Comparison of ENCODE assay signal across 1 cellular context in the genomic region with DNA sequence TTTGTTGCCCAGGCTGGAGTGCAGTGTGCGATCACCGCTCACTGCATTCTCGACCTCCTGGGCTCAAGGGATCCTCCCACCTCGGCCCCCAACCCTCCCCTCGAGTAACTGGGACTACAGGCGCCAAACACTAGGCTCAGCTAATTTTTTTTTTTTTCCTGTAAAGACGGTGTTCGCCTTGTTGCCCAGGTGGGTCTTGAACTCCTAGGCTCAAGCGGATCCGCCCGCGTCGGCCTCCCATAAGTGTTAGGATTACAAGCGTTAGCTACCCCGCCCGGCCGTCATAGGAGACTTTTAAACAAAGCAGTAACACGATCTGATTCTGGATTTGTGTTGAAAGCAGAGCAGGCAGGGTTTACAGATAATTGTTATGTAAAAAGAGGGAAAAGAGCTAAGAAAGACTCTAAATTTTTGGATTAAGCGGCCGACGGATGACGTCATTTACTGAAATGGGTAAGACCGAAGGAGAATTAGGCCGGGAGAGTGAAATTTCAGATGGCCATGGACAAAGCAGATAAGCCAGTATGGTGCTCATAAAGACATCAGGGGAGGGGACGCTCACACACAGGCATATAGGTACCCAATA.
TF ChIP-seq lines count a peak whose summit lies in the region.

No MANE protein-coding gene starts in this region.

TF ChIP-seq in K562, 482 proteins besides CTCF, POLR2A, EP300 and RAD21 (continued from another document and continues in another):
- TF ChIP-seq, protein P1, sequence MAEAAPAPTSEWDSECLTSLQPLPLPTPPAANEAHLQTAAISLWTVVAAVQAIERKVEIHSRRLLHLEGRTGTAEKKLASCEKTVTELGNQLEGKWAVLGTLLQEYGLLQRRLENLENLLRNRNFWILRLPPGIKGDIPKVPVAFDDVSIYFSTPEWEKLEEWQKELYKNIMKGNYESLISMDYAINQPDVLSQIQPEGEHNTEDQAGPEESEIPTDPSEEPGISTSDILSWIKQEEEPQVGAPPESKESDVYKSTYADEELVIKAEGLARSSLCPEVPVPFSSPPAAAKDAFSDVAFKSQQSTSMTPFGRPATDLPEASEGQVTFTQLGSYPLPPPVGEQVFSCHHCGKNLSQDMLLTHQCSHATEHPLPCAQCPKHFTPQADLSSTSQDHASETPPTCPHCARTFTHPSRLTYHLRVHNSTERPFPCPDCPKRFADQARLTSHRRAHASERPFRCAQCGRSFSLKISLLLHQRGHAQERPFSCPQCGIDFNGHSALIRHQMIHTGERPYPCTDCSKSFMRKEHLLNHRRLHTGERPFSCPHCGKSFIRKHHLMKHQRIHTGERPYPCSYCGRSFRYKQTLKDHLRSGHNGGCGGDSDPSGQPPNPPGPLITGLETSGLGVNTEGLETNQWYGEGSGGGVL (CRISPR knock-in tag; IDR thresholded peaks at IDR 0.05), result no peak
- TF ChIP-seq PKNOX1 (IDR thresholded peaks at IDR 0.05), result no peak
- TF ChIP-seq ZKSCAN3 (CRISPR knock-in tag; IDR thresholded peaks at IDR 0.05), result no peak
- TF ChIP-seq E2F3 (CRISPR knock-in tag; IDR thresholded peaks at IDR 0.05), result no peak
- TF ChIP-seq ZKSCAN1 (IDR thresholded peaks at IDR 0.05; ENCODE audit: low read depth, low read length), result no peak
- TF ChIP-seq TOE1 (IDR thresholded peaks at IDR 0.05; ENCODE audit: borderline replicate concordance), result no peak
- TF ChIP-seq TOE1 (CRISPR knock-in tag; IDR thresholded peaks at IDR 0.05; ENCODE audit: borderline replicate concordance, low read depth), result no peak
- TF ChIP-seq TBL1XR1 (IDR thresholded peaks at IDR 0.05; ENCODE audit: low read length in 2 of 2), result 0 out of 4 replicates have a peak, but pooled peaks of 1 of the 2 experiments have one; percentile 45
- TF ChIP-seq ZNF184 (CRISPR knock-in tag; IDR thresholded peaks at IDR 0.05), result no peak
- no peak for TF ChIP-seq ZEB2 (IDR thresholded peaks at IDR 0.05)
- 0 out of 2 replicates have a peak, but pooled peaks have one; percentile 8 for TF ChIP-seq MAFK (IDR thresholded peaks at IDR 0.05; ENCODE audit: low read length)
- TF ChIP-seq KDM1A (IDR thresholded peaks at IDR 0.05), result peak; percentile 28 to 48; a peak in 1 of 4 replicates
- TF ChIP-seq ZNF785 (CRISPR knock-in tag; IDR thresholded peaks at IDR 0.05), result no peak
- TF ChIP-seq PHF20 (IDR thresholded peaks at IDR 0.05; ENCODE audit: partially characterized antibody), result no peak
- TF ChIP-seq TGIF2 (CRISPR knock-in tag; IDR thresholded peaks at IDR 0.05), result no peak
- no peak for TF ChIP-seq KAT7 (CRISPR knock-in tag; IDR thresholded peaks at IDR 0.05; ENCODE audit: borderline replicate concordance)
- TF ChIP-seq, protein P2, sequence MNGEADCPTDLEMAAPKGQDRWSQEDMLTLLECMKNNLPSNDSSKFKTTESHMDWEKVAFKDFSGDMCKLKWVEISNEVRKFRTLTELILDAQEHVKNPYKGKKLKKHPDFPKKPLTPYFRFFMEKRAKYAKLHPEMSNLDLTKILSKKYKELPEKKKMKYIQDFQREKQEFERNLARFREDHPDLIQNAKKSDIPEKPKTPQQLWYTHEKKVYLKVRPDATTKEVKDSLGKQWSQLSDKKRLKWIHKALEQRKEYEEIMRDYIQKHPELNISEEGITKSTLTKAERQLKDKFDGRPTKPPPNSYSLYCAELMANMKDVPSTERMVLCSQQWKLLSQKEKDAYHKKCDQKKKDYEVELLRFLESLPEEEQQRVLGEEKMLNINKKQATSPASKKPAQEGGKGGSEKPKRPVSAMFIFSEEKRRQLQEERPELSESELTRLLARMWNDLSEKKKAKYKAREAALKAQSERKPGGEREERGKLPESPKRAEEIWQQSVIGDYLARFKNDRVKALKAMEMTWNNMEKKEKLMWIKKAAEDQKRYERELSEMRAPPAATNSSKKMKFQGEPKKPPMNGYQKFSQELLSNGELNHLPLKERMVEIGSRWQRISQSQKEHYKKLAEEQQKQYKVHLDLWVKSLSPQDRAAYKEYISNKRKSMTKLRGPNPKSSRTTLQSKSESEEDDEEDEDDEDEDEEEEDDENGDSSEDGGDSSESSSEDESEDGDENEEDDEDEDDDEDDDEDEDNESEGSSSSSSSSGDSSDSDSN (IDR thresholded peaks at IDR 0.05; ENCODE audit: borderline replicate concordance in 1 of 2, low read depth in 2 of 2, low read length in 2 of 2), result no peak
- no peak for TF ChIP-seq SNRNP70 (optimal IDR thresholded peaks at IDR 0.05; ENCODE audit: low read depth, low read length)
- TF ChIP-seq, protein P3, sequence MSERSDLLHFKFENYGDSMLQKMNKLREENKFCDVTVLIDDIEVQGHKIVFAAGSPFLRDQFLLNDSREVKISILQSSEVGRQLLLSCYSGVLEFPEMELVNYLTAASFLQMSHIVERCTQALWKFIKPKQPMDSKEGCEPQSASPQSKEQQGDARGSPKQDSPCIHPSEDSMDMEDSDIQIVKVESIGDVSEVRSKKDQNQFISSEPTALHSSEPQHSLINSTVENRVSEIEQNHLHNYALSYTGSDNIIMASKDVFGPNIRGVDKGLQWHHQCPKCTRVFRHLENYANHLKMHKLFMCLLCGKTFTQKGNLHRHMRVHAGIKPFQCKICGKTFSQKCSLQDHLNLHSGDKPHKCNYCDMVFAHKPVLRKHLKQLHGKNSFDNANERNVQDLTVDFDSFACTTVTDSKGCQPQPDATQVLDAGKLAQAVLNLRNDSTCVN (CRISPR knock-in tag; IDR thresholded peaks at IDR 0.05), result no peak
- 0 out of 2 replicates have a peak, but pooled peaks have one; percentile 8 for TF ChIP-seq NKRF (IDR thresholded peaks at IDR 0.05; ENCODE audit: borderline replicate concordance)
- TF ChIP-seq ZNF217 (CRISPR knock-in tag; IDR thresholded peaks at IDR 0.05), result no peak
- no peak for TF ChIP-seq POLR3G (IDR thresholded peaks at IDR 0.05; ENCODE audit: extremely low read depth, insufficient read length, insufficient replicate concordance)
- no peak for TF ChIP-seq CEBPB (tag; IDR thresholded peaks at IDR 0.05)
- TF ChIP-seq CTCFL (IDR thresholded peaks at IDR 0.05; ENCODE audit: borderline replicate concordance, insufficient read depth, low read depth, low read length, poor library complexity, severe bottlenecking), result no peak
- TF ChIP-seq, protein P4, sequence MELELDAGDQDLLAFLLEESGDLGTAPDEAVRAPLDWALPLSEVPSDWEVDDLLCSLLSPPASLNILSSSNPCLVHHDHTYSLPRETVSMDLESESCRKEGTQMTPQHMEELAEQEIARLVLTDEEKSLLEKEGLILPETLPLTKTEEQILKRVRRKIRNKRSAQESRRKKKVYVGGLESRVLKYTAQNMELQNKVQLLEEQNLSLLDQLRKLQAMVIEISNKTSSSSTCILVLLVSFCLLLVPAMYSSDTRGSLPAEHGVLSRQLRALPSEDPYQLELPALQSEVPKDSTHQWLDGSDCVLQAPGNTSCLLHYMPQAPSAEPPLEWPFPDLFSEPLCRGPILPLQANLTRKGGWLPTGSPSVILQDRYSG (tag; conservative IDR thresholded peaks at IDR 0.05; ENCODE audit: low read depth), result 0 out of 2 replicates have a peak, but pooled peaks have one; percentile 47
- no peak for TF ChIP-seq PHB (CRISPR knock-in tag; IDR thresholded peaks at IDR 0.05)
- no peak for TF ChIP-seq MAFG (tag; conservative IDR thresholded peaks at IDR 0.05)
- TF ChIP-seq COPS2 (conservative IDR thresholded peaks at IDR 0.05), result no peak
- TF ChIP-seq, protein P5, sequence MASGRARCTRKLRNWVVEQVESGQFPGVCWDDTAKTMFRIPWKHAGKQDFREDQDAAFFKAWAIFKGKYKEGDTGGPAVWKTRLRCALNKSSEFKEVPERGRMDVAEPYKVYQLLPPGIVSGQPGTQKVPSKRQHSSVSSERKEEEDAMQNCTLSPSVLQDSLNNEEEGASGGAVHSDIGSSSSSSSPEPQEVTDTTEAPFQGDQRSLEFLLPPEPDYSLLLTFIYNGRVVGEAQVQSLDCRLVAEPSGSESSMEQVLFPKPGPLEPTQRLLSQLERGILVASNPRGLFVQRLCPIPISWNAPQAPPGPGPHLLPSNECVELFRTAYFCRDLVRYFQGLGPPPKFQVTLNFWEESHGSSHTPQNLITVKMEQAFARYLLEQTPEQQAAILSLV (tag; IDR thresholded peaks at IDR 0.05), result no peak
- no peak for TF ChIP-seq THRB (CRISPR knock-in tag; conservative IDR thresholded peaks at IDR 0.05)
- no peak for TF ChIP-seq ADNP (tag; IDR thresholded peaks at IDR 0.05)
- TF ChIP-seq FOSL1 (tag; conservative IDR thresholded peaks at IDR 0.05), result peak; percentile 54
- TF ChIP-seq CHAMP1 (IDR thresholded peaks at IDR 0.05), result no peak
- TF ChIP-seq, protein P6, sequence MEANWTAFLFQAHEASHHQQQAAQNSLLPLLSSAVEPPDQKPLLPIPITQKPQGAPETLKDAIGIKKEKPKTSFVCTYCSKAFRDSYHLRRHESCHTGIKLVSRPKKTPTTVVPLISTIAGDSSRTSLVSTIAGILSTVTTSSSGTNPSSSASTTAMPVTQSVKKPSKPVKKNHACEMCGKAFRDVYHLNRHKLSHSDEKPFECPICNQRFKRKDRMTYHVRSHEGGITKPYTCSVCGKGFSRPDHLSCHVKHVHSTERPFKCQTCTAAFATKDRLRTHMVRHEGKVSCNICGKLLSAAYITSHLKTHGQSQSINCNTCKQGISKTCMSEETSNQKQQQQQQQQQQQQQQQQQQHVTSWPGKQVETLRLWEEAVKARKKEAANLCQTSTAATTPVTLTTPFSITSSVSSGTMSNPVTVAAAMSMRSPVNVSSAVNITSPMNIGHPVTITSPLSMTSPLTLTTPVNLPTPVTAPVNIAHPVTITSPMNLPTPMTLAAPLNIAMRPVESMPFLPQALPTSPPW (CRISPR knock-in tag; IDR thresholded peaks at IDR 0.05), result no peak
- peak; percentile 66 for TF ChIP-seq ZNF589 (CRISPR knock-in tag; IDR thresholded peaks at IDR 0.05; ENCODE audit: low read depth)
- peak; percentile 26; the same call in 1 of the 2 replicates for TF ChIP-seq CBFA2T3 (IDR thresholded peaks at IDR 0.05)
- no peak for TF ChIP-seq ASH1L (IDR thresholded peaks at IDR 0.05; ENCODE audit: borderline replicate concordance, low read depth, partially characterized antibody)
